19 cellular contexts compared by ENCODE assay signal in the genomic region with DNA sequence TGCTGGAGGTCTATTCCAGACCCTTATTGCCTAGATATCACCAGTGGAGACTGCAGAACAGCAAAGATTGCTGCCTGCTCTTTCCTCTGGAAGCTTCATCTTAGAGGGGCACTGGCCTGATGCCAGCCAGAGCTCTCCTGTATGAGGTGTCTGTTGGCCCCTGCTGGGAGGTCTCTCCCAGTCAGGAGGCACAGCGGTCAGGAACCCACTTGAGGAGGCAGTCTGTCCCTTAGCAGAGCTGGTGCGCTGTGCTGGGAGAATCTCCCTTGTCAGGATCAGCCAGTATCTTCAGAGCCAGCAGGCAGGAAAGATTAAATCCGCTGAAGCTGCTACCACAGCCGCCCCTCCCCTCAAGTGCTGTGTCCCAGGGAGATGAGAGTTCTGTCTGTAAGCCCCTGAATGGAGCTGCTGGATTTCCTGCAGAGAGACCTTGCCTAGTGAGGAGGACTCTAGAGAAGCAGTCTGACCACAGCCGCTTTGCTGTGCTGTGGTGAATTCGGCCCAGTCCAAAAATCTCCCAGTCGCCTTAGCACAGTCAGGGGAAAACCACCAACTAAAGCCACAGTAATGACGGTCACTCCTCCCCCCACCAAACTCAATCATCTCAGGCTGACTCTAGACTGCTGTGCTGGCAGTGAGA.
A peak's percentile ranks its signal among the peaks of the same experiment; 100 is the strongest.
DNase-seq lines count a peak whose midpoint lies in the region; ATAC-seq and TF ChIP-seq lines count a peak whose summit lies in the region.
"Had no signal": no experiment of that assay in that cellular context is flagged by ENCODE, and none has a peak within 500 bp of the region (broad histone marks: within the 10 kb centered on the region; RNA-seq: fewer than 3 reads in every experiment).

No MANE protein-coding gene starts in this region.

- H3K4me3 Mint-ChIP-seq in activated T-helper 2 cell treated with anti-CD3 and anti-CD28 coated beads, Interferon-gamma antibody, Interleukin-2, Interleukin-4, amounts not matched to agents 10 μg/mL and 5 μg/mL and 100 μg/mL, durations not matched to agents 14 hours and 24 hours and 36 hours (ENCODE audit: low read depth): no peak overlapping the region
- H3K4me3 Mint-ChIP-seq: activated naive CD4-positive, alpha-beta T cell treated with anti-CD3 and anti-CD28 coated beads for 36 hours; CD4-positive, alpha-beta T cell; naive thymus-derived CD4-positive, alpha-beta T cell had no signal

- H3K4me1 Mint-ChIP-seq in activated T-helper 2 cell treated with anti-CD3 and anti-CD28 coated beads, Interferon-gamma antibody, Interleukin-2, Interleukin-4, amounts not matched to agents 10 μg/mL and 5 μg/mL and 100 μg/mL, durations not matched to agents 14 hours and 24 hours and 36 hours (ENCODE audit: low read depth): no peaks in the 10 kb centered on the region

- intact Hi-C loops in activated T-helper 2 cell treated with anti-CD3 and anti-CD28 coated beads, Interferon-gamma antibody, Interleukin-2, Interleukin-4, amounts not matched to agents 10 μg/mL and 5 μg/mL and 100 μg/mL, durations not matched to agents 14 hours and 24 hours and 36 hours (cut with micrococcal nuclease): no loop called here
- intact Hi-C loops in body of pancreas (cut with DNase I): no loop called here

- H3K4me1 ChIP-seq in iPS-20b (ENCODE audit: insufficient read depth, low read length) (peaks cover 8% of the 10 kb centered on the region; the same call in 1 of the 2 replicates), body of pancreas (no peaks in the 10 kb centered on the region)
- H3K4me1 ChIP-seq: esophagus muscularis mucosa, testis had no signal

- WGBS in body of pancreas, 2 donors: 83 to 86% methylated on average over 7 to 8 of the region's 8 CpGs

- peaks cover 52% of the 10 kb centered on the region for H3K36me3 ChIP-seq in iPS-20b (ENCODE audit: insufficient read depth, low read depth, low read length)
- no peaks in the 10 kb centered on the region for H3K36me3 ChIP-seq in body of pancreas (replicated peaks in 1 of 2; ENCODE audit: insufficient read depth in 1 of 2, low read depth in 2 of 2)
- H3K36me3 ChIP-seq: esophagus muscularis mucosa had no signal

- H3K9me3 ChIP-seq in iPS-20b (ENCODE audit: insufficient read depth, low read depth, low read length) (no peaks in the 10 kb centered on the region), body of pancreas (no peaks in the 10 kb centered on the region)
- H3K9me3 ChIP-seq: testis had no signal

- DNase-seq in OCI-M1 (lab: John Stamatoyannopoulos, UW): peak; percentile 47
- no peak for DNase-seq in LoVo (ENCODE audit: low spot score)
- DNase-seq in activated T-helper 2 cell treated with anti-CD3 and anti-CD28 coated beads, Interferon-gamma antibody, Interleukin-2, Interleukin-4, amounts not matched to agents 10 μg/mL and 5 μg/mL and 100 μg/mL, durations not matched to agents 14 hours and 24 hours and 36 hours (ENCODE audit: low spot score): no peak
- DNase-seq in stimulated activated CD4-positive, alpha-beta T cell treated with anti-CD3 and anti-CD28 coated beads, Interleukin-2, amount 100 ng/mL, for 24 hours: no peak
- no peak for DNase-seq in body of pancreas
- DNase-seq: activated CD4-positive, alpha-beta T cell treated with anti-CD3 and anti-CD28 coated beads, Interleukin-2, amount 50 U/mL, for 1 hour; activated naive CD4-positive, alpha-beta T cell treated with anti-CD3 and anti-CD28 coated beads for 36 hours; activated T-cell treated with anti-CD3 and anti-CD28 coated beads for 4 hours; CD4-positive, alpha-beta T cell; DMS79; MM.1S; naive thymus-derived CD4-positive, alpha-beta T cell; NCI-H187; NCI-H446 treated with DMSO at 0.1 percent for 48 hours; testis had no signal

- H3K27me3 Mint-ChIP-seq in activated T-helper 2 cell treated with anti-CD3 and anti-CD28 coated beads, Interferon-gamma antibody, Interleukin-2, Interleukin-4, amounts not matched to agents 10 μg/mL and 5 μg/mL and 100 μg/mL, durations not matched to agents 14 hours and 24 hours and 36 hours (ENCODE audit: low read depth): no peaks in the 10 kb centered on the region
- H3K27me3 Mint-ChIP-seq: CD4-positive, alpha-beta T cell had no signal

- peaks cover 19% of the 10 kb centered on the region for H3K36me3 Mint-ChIP-seq in activated T-helper 2 cell treated with anti-CD3 and anti-CD28 coated beads, Interferon-gamma antibody, Interleukin-2, Interleukin-4, amounts not matched to agents 10 μg/mL and 5 μg/mL and 100 μg/mL, durations not matched to agents 14 hours and 24 hours and 36 hours (ENCODE audit: low read depth)

- ATAC-seq in GM18502 (IDR thresholded peaks at IDR 0.05; ENCODE audit: poor library complexity, unreplicated experiment): peak; percentile 97
- peak; percentile 93 for ATAC-seq in HG02938 (IDR thresholded peaks at IDR 0.05; ENCODE audit: unreplicated experiment)
- no peak for ATAC-seq in body of pancreas
- ATAC-seq: naive thymus-derived CD4-positive, alpha-beta T cell had no signal

- H3K27ac ChIP-seq in iPS-20b (ENCODE audit: low read length) (peak overlapping the region; percentile 14), body of pancreas (no peak overlapping the region)
- H3K27ac ChIP-seq: esophagus muscularis mucosa, testis had no signal

- peaks cover 6% of the 10 kb centered on the region for H3K9me3 Mint-ChIP-seq in activated T-helper 2 cell treated with anti-CD3 and anti-CD28 coated beads, Interferon-gamma antibody, Interleukin-2, Interleukin-4, amounts not matched to agents 10 μg/mL and 5 μg/mL and 100 μg/mL, durations not matched to agents 14 hours and 24 hours and 36 hours

- no peak for TF ChIP-seq CTCF in body of pancreas (IDR thresholded peaks at IDR 0.05)

- TF ChIP-seq POLR2A in body of pancreas (IDR thresholded peaks at IDR 0.05): no peak

- H3K4me3 ChIP-seq in iPS-20b (ENCODE audit: low read length) (no peak overlapping the region), body of pancreas (no peak overlapping the region)
- H3K4me3 ChIP-seq: esophagus muscularis mucosa, testis had no signal

- no peak overlapping the region for H3K27ac Mint-ChIP-seq in activated T-helper 2 cell treated with anti-CD3 and anti-CD28 coated beads, Interferon-gamma antibody, Interleukin-2, Interleukin-4, amounts not matched to agents 10 μg/mL and 5 μg/mL and 100 μg/mL, durations not matched to agents 14 hours and 24 hours and 36 hours
- H3K27ac Mint-ChIP-seq: activated naive CD4-positive, alpha-beta T cell treated with anti-CD3 and anti-CD28 coated beads for 36 hours; CD4-positive, alpha-beta T cell; naive thymus-derived CD4-positive, alpha-beta T cell had no signal

- H3K27me3 ChIP-seq in iPS-20b (ENCODE audit: insufficient read depth, low read length) (no peaks in the 10 kb centered on the region), body of pancreas (no peaks in the 10 kb centered on the region)
- H3K27me3 ChIP-seq: esophagus muscularis mucosa, testis had no signal

- no peak overlapping the region for H3K9ac ChIP-seq in iPS-20b (ENCODE audit: low read depth, low read length)
